1 cellular context compared by ENCODE assay signal in genomic region chrX:17748684-17749083, GRCh38.
TF ChIP-seq lines count a peak whose summit lies in the region.

No MANE protein-coding gene starts in this region.

TF ChIP-seq in HepG2, 621 proteins besides CTCF, POLR2A, EP300 and RAD21:
- TF ChIP-seq ZBTB49 (CRISPR knock-in tag; IDR thresholded peaks at IDR 0.05; ENCODE audit: borderline replicate concordance) (no peak), BRF2 (CRISPR knock-in tag; IDR thresholded peaks at IDR 0.05) (no peak), ZNF124 (CRISPR knock-in tag; IDR thresholded peaks at IDR 0.05) (no peak), AKAP8 (CRISPR knock-in tag; IDR thresholded peaks at IDR 0.05) (no peak), ARID2 (CRISPR knock-in tag; IDR thresholded peaks at IDR 0.05; ENCODE audit: borderline replicate concordance) (no peak), SIN3A (IDR thresholded peaks at IDR 0.05; ENCODE audit: borderline replicate concordance, low read depth, low read length) (no peak), ZNF234 (CRISPR knock-in tag; conservative IDR thresholded peaks at IDR 0.05) (no peak), ZNF574 (CRISPR knock-in tag; IDR thresholded peaks at IDR 0.05) (no peak), CEBPB (IDR thresholded peaks at IDR 0.05; ENCODE audit: borderline replicate concordance, low read depth, low read length) (no peak), MAFK (conservative IDR thresholded peaks at IDR 0.05 in 1 of 2, IDR thresholded peaks at IDR 0.05 in 1 of 2; ENCODE audit: low read length in 2 of 2) (peak in 1 of 2 experiments; percentile 55; a peak in 2 of 4 replicates), MAFF (IDR thresholded peaks at IDR 0.05; ENCODE audit: low read depth, low read length) (peak; percentile 17; the same call in 1 of the 2 replicates)
